ENCODE assay signal across 28 cellular contexts in the genomic region with DNA sequence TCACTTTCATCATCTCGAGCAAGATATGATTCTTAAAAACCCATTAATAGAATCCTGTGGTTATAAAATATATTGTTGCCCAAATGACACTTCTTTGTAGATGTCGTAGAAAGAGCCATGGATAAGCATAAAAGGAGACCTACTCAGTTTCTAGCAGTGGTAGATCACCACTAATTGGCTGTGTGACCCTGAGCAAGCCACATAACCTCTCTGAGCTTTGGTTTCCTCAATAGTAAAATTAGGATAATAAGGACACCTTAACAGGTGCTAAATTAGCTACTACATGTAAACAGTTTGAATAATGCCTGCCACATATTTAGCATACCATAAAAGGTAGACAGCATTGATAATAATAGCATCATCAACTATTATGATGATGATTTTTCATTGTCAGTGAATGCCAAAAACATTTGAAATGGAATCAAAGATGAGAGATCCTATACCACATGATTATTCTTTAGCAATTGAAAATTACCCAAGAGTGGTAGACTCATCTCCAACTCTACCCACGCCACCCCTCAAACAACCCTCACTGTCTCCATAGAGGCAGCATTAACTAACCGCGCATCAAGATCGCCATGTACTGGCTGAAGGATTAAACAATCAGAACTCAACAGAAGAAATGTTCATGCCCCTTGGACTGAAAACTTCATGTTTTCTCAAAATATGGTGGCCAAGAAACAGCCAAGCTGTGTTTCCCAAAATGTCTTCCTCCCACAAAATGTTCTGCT. TPM values are rescaled to one million over a fixed set of nuclear protein-coding genes. Genes with fewer than 3 reads are reported as not detected.
A peak's percentile ranks its signal among the peaks of the same experiment; 100 is the strongest.
DNase-seq lines count a peak whose midpoint lies in the region; TF ChIP-seq lines count a peak whose summit lies in the region.
"Had no signal": no experiment of that assay in that cellular context is flagged by ENCODE, and none has a peak within 500 bp of the region (broad histone marks: within the 10 kb centered on the region; RNA-seq: fewer than 3 reads in every experiment).

No MANE protein-coding gene starts in this region.

- H3K9me3 ChIP-seq in Caco-2 (no peaks in the 10 kb centered on the region), neutrophil (no peaks in the 10 kb centered on the region), stomach smooth muscle (ENCODE audit: control insufficient read depth in 2 of 2, low read length in 2 of 2) (no peaks in the 10 kb centered on the region), ascending aorta (no peaks in the 10 kb centered on the region)
- H3K9me3 ChIP-seq: A549, MG63 had no signal

- no peaks in the 10 kb centered on the region for H3K4me1 Mint-ChIP-seq in Caco-2 (ENCODE audit: low read depth, unreplicated experiment)

- H3K4me3 ChIP-seq in Caco-2 (ENCODE audit: low read depth, low read length) (no peak overlapping the region), neutrophil (ENCODE audit: low read depth in 1 of 2, low read length in 1 of 2) (no peak overlapping the region), stomach smooth muscle (ENCODE audit: low read length in 2 of 2) (no peak overlapping the region), ascending aorta (no peak overlapping the region)
- H3K4me3 ChIP-seq: A549, GM23248, MG63, PC-9, SK-N-MC had no signal

- CTCF ChIA-PET in Caco-2 (lab: Charles Lee) (interaction anchor here (1.5 kb wide), 1 partner anchor 18 kb away, joined by 5 read pairs; no protein-coding TSS in a partner anchor), RWPE1 (lab: Yijun Ruan, JAX) (no interaction called here)

- intact Hi-C loops in Caco-2 (cut with micrococcal nuclease; ENCODE audit: unreplicated experiment) (loop anchor here (1.0 to 2.0 kb wide), 2 partner anchors 17 to 45 kb away; a partner anchor contains a TSS), ascending aorta (cut with DNase I) (no loop called here)

- H3K27ac ChIP-seq in caudate nucleus (ENCODE audit: low read depth, low read length) (peak overlapping the region; percentile 46), neutrophil (peak overlapping the region; percentile 35), stomach smooth muscle (ENCODE audit: low read length) (peak overlapping the region; percentile 37), ascending aorta (no peak overlapping the region), RWPE1 (no peak overlapping the region)
- H3K27ac ChIP-seq: A549, C4-2B, GM23248, PC-9, SK-N-MC had no signal

- TF ChIP-seq CTCF in Caco-2 (IDR thresholded peaks at IDR 0.05; ENCODE audit: insufficient read depth in 1 of 2, low read depth in 1 of 2, low read length in 1 of 2, severe bottlenecking in 1 of 2, unreplicated experiment in 1 of 2) (no peak), neutrophil (IDR thresholded peaks at IDR 0.05) (no peak), ascending aorta (IDR thresholded peaks at IDR 0.05) (no peak), RWPE1 (conservative IDR thresholded peaks at IDR 0.05; ENCODE audit: low read depth) (no peak)

- DNase-seq in Caco-2 (no peak), caudate nucleus (lab: John Stamatoyannopoulos, UW) (peak in 8 of 61 donors; percentile 11 to 73 (median 39)), ascending aorta (ENCODE audit: low spot score in 2 of 2) (no peak), RWPE1 (ENCODE audit: low spot score) (no peak)
- DNase-seq in effector CD4-positive, alpha-beta T cell: no peak
- DNase-seq: AML-193; CD8-positive, alpha-beta T cell; DMS79 treated with DMSO at 0.1 percent for 48 hours; GM23248; H7; KG1; MG63; NCI-H1105 treated with DMSO at 0.1 percent for 48 hours; NCI-H146; NCI-H2029; NCI-H446 treated with DMSO at 0.1 percent for 48 hours; NCI-H526; NCI-H82; NK-92 treated with Interleukin-12 subunit alpha and Interleukin-12 subunit beta, amount 100 ng/mL, for 24 hours; PC-9; RPMI8226; SHP77 treated with DMSO at 0.1 percent for 48 hours; SW 1271 had no signal

- POLR2A ChIA-PET in Caco-2 (lab: Charles Lee): no interaction called here
- POLR2A ChIA-PET in RWPE1 (lab: Yijun Ruan, JAX; ENCODE audit: low non-redundant PET): no interaction called here

- peaks cover 4% of the 10 kb centered on the region for H3K27me3 Mint-ChIP-seq in Caco-2 (ENCODE audit: insufficient read depth, unreplicated experiment)

- H3K36me3 ChIP-seq in Caco-2 (ENCODE audit: control insufficient read depth, insufficient read depth, low read length) (no peaks in the 10 kb centered on the region; the same call in 1 of the 2 replicates), neutrophil (peaks cover 69% of the 10 kb centered on the region), stomach smooth muscle (ENCODE audit: control insufficient read depth in 2 of 2, insufficient read depth in 2 of 2, low read length in 2 of 2) (peaks cover 3 to 8% of the 10 kb centered on the region in 2 donors), ascending aorta (peaks cover 6 to 16% of the 10 kb centered on the region in 2 donors)
- H3K36me3 ChIP-seq: MG63 had no signal

- no peak overlapping the region for H3K9ac ChIP-seq in stomach smooth muscle (ENCODE audit: low read length in 2 of 2)
- H3K9ac ChIP-seq: GM23248 had no signal

- H3K4me1 ChIP-seq in Caco-2: peaks cover 20% of the 10 kb centered on the region; the same call in 1 of the 2 replicates
- H3K4me1 ChIP-seq in neutrophil (ENCODE audit: control insufficient read depth in 1 of 2, insufficient read depth in 1 of 2, low read depth in 1 of 2, low read length in 1 of 2): peaks cover 12 to 18% of the 10 kb centered on the region in 2 experiments
- peaks cover 46% of the 10 kb centered on the region for H3K4me1 ChIP-seq in stomach smooth muscle (ENCODE audit: control insufficient read depth, insufficient read depth, low read length)
- H3K4me1 ChIP-seq in ascending aorta: peaks cover 0 to 2% of the 10 kb centered on the region in 2 donors

- H3K27ac Mint-ChIP-seq in Caco-2 (ENCODE audit: unreplicated experiment): peak overlapping the region; percentile 19
- H3K27ac Mint-ChIP-seq: CD8-positive, alpha-beta T cell had no signal

- H3K36me3 Mint-ChIP-seq in Caco-2 (ENCODE audit: insufficient read depth, unreplicated experiment): peaks cover 18% of the 10 kb centered on the region
- H3K36me3 Mint-ChIP-seq: CD8-positive, alpha-beta T cell had no signal

- H3K27me3 ChIP-seq in Caco-2 (replicated peaks; ENCODE audit: control insufficient read depth, insufficient read depth, low read length) (no peaks in the 10 kb centered on the region), neutrophil (no peaks in the 10 kb centered on the region), stomach smooth muscle (ENCODE audit: control insufficient read depth in 1 of 2, insufficient read depth in 2 of 2, low read length in 2 of 2) (no peaks in the 10 kb centered on the region), ascending aorta (no peaks in the 10 kb centered on the region)
- H3K27me3 ChIP-seq: MG63 had no signal

- no TSS peak for BruUV-seq in Caco-2 (replicated peaks; lab: Mats Ljungman, UMichigan)

- H3K9me3 Mint-ChIP-seq in Caco-2 (ENCODE audit: unreplicated experiment): no peaks in the 10 kb centered on the region

- peak overlapping the region; percentile 30 for H3K4me3 Mint-ChIP-seq in Caco-2 (ENCODE audit: unreplicated experiment)
- H3K4me3 Mint-ChIP-seq: CD8-positive, alpha-beta T cell had no signal

RNA-seq across cellular contexts. Expression of a gene that starts 45.8 kb away (rescaled TPM):
- total RNA-seq in Caco-2 (2022) (26.1 and 26.7 TPM in 2 replicates), ascending aorta (20.4 TPM)

Comparison
In these comparisons a context has a peak if more than half of its experiments do, and no peak if none do; other contexts are left out.
1. H3K27ac ChIP-seq: peak in caudate nucleus (single experiment), neutrophil (single experiment) and stomach smooth muscle (single experiment); none in ascending aorta (0 of 2) and RWPE1 (single experiment).